In the genomic region with DNA sequence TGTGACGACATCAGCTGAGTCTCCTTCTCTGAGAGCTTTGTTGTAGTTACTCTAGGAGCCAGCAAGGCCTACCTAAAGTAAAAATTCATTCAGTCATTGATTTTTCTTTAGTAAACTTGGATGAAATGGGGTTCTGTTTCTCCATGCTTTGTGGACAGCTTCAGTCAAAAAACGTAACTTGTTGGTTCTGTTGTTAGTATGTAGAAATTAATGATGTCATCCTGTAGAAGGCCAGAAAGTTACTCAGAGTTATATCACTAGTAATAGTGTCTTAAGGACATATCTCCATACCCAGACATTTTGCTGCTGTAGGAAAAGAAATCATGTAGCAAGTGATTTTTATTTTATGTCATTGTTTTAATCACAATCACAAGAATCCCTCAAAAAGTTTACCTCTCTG, we compare ENCODE assay signal across 19 cellular contexts. TPM values are rescaled to one million over a fixed set of nuclear protein-coding genes. Genes with fewer than 3 reads are reported as not detected.
"Had no signal": no experiment of that assay in that cellular context is flagged by ENCODE, and none has a peak within 500 bp of the region (broad histone marks: within the 10 kb centered on the region; RNA-seq: fewer than 3 reads in every experiment).

No MANE protein-coding gene starts in this region.

- H3K27me3 ChIP-seq: dorsolateral prefrontal cortex, esophagus muscularis mucosa, foreskin keratinocyte, pancreas, sigmoid colon, stomach, testis had no signal

- H3K4me3 ChIP-seq: dorsolateral prefrontal cortex, esophagus muscularis mucosa, left ventricle myocardium inferior, pancreas, sigmoid colon, stomach, testis had no signal

- H3K4me1 ChIP-seq: esophagus muscularis mucosa, foreskin keratinocyte, left ventricle myocardium inferior, pancreas, sigmoid colon, stomach, testis had no signal

- FAIRE-seq: pancreas had no signal

- H3K27ac ChIP-seq: dorsolateral prefrontal cortex, esophagus muscularis mucosa, foreskin keratinocyte, left ventricle myocardium inferior, pancreas, sigmoid colon, stomach, testis had no signal

- DNase-seq: activated CD4-positive, alpha-beta T cell treated with anti-CD3 and anti-CD28 coated beads, Interleukin-2, amount 50 U/mL, for 4 hours; activated gamma-delta T cell treated with Interleukin-2 at 50 U/mL for 16 hours; amniotic stem cell; dorsolateral prefrontal cortex; foreskin keratinocyte; glutamatergic neuron; hypothalamus; left ventricle myocardium inferior; mammary epithelial cell; pancreas; sigmoid colon; stimulated activated CD4-positive, alpha-beta T cell treated with anti-CD3 and anti-CD28 coated beads, Interleukin-4, amount 100 ng/mL, for 24 hours; stomach; testis had no signal

- H3K9me3 ChIP-seq: esophagus muscularis mucosa, left ventricle myocardium inferior, pancreas, sigmoid colon, stomach, testis had no signal

RNA-seq across cellular contexts. Expression of gene TEX46, which starts 46.6 kb away (rescaled TPM):
- total RNA-seq: activated CD8-positive, alpha-beta memory T cell treated with anti-CD3 and anti-CD28 coated beads for 36 hours; cardiac septum; esophagus muscularis mucosa; foreskin keratinocyte; kidney epithelial cell; left ventricle myocardium inferior; mammary epithelial cell; pancreas; sigmoid colon; stomach; T-helper 2 cell treated with Interferon-gamma antibody and Interleukin-4, amounts not matched to agents 100 ng/mL and 5 ng/mL, for 36 hours had no signal
